10 cellular contexts compared by ENCODE assay signal in the genomic region with DNA sequence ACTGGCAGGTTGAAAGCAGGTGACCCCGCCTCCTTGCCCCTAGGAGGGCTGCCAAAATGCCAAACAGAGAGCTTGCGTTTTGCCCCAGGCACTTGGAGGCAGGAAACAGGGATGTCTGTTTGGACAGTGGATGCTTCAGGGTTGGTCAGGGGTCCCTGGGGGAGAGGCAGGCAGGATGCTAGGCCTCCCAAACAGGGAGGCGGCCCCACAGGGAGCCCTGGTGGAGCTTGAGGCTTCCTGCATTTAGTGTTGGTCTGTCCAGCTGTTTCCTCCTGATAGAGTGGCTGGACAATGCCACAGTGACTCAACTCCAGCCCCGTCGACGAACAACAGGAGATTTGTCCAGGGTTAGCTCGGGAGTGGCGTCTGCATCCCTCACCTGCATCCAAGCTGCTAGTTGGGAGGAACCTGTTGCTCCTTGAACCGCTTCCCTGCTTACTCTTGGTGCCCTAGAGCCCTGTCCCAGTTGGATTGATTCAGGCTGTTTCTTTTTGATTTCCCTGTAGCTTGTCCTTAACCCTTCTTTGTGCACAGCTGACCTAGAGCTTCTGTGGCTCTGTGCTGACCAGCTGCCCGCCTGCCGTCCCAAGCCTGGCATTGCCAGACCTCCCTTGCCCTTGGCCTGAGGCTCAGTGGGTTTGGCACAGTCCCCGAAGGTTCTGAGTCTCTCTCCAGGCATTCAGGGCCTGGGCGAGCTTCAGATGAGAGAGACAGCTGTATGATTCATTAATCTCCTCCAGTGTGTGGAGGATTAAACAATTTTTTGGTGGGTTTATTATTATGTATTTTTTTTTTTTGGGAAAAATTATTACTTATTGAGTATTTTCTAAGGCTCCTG. TPM values are rescaled to one million over a fixed set of nuclear protein-coding genes. Genes with fewer than 3 reads are reported as not detected.
DNase-seq lines count a peak whose midpoint lies in the region; ATAC-seq and TF ChIP-seq lines count a peak whose summit lies in the region.
"Had no signal": no experiment of that assay in that cellular context is flagged by ENCODE, and none has a peak within 500 bp of the region (broad histone marks: within the 10 kb centered on the region; RNA-seq: fewer than 3 reads in every experiment).

No MANE protein-coding gene starts in this region.

- peak overlapping the region in 1 of 3 donors; percentile 16 for H3K9ac ChIP-seq in skeletal muscle tissue (ENCODE audit: low read depth in 1 of 3, low read length in 3 of 3)

- peak overlapping the region in 3 of 5 donors; percentile 28 to 78 (median 63) for H3K27ac ChIP-seq in adrenal gland
- H3K27ac ChIP-seq in cardiac muscle cell, result no peak overlapping the region
- H3K27ac ChIP-seq in skeletal muscle tissue (ENCODE audit: low read depth, low read length), result peak overlapping the region; percentile 23

- H3K4me3 ChIP-seq in H7 (ENCODE audit: insufficient read depth, low read depth, low read length) (no peak overlapping the region), adrenal gland (no peak overlapping the region), cardiac muscle cell (no peak overlapping the region), skeletal muscle tissue (ENCODE audit: low read length in 3 of 3) (peak overlapping the region in 2 of 3 donors; percentile 35 to 41)

- no peaks in the 10 kb centered on the region for H3K9me3 ChIP-seq in adrenal gland (replicated peaks in 1 of 3)
- H3K9me3 ChIP-seq in cardiac muscle cell (ENCODE audit: low read depth), result no peaks in the 10 kb centered on the region
- H3K9me3 ChIP-seq in skeletal muscle tissue (ENCODE audit: control insufficient read depth in 3 of 3, low read length in 3 of 3), result peaks cover 0 to 2% (median 0%) of the 10 kb centered on the region in 3 donors

- H3K4me1 ChIP-seq in adrenal gland (replicated peaks in 1 of 2), result peaks cover 11 to 34% of the 10 kb centered on the region in 2 donors
- no peaks in the 10 kb centered on the region for H3K4me1 ChIP-seq in cardiac muscle cell (ENCODE audit: low read depth)
- peaks cover 33 to 36% (median 36%) of the 10 kb centered on the region in 3 donors for H3K4me1 ChIP-seq in skeletal muscle tissue (ENCODE audit: control insufficient read depth in 3 of 3, insufficient read depth in 3 of 3, low read length in 3 of 3)

- no peaks in the 10 kb centered on the region for H3K27me3 ChIP-seq in H7 (ENCODE audit: control insufficient read depth, insufficient read depth, low read length)
- no peaks in the 10 kb centered on the region for H3K27me3 ChIP-seq in adrenal gland
- H3K27me3 ChIP-seq in cardiac muscle cell, result no peaks in the 10 kb centered on the region
- no peaks in the 10 kb centered on the region for H3K27me3 ChIP-seq in skeletal muscle tissue (ENCODE audit: control insufficient read depth in 3 of 3, insufficient read depth in 3 of 3, low read length in 3 of 3)

- DNase-seq in H7 (peak; percentile 66), adrenal gland (peak; percentile 58 to 91 (median 83)), cardiac muscle cell (ENCODE audit: low read depth in 1 of 2, low spot score in 1 of 2) (peak in 1 of 2 donors; percentile 79), NCI-H524 (lab: John Stamatoyannopoulos, UW) (no peak), GM19240 (ENCODE audit: insufficient read length, low spot score) (no peak), GM10266 (ENCODE audit: extremely low spot score) (no peak)
- DNase-seq: activated T-cell treated with anti-CD3 and anti-CD28 coated beads, Interleukin-2, amount 50 U/mL, for 4 hours; stimulated activated CD4-positive, alpha-beta T cell treated with anti-CD3 and anti-CD28 coated beads, Interleukin-4, amount 100 ng/mL, for 1 hour had no signal

- 21 to 32% (median 21%) methylated on average over 8 to 13 of the region's 13 CpGs for WGBS in adrenal gland, 4 donors

- no peak for ATAC-seq in GM18873 (IDR thresholded peaks at IDR 0.05; ENCODE audit: low FRiP score, unreplicated experiment)
- ATAC-seq: activated T-cell treated with anti-CD3 and anti-CD28 coated beads, Interleukin-2, amount 50 U/mL, for 4 hours had no signal

- H3K36me3 ChIP-seq in H7 (replicated peaks; ENCODE audit: control insufficient read depth, insufficient read depth, low read length) (no peaks in the 10 kb centered on the region; the same call in 1 of the 2 replicates), adrenal gland (replicated peaks in 1 of 2) (no peaks in the 10 kb centered on the region), cardiac muscle cell (no peaks in the 10 kb centered on the region), skeletal muscle tissue (ENCODE audit: control insufficient read depth in 3 of 3, insufficient read depth in 3 of 3, low read length in 3 of 3) (no peaks in the 10 kb centered on the region)

- intact Hi-C loops in adrenal gland (cut with DNase I), result no loop called here

- TF ChIP-seq CTCF in adrenal gland (IDR thresholded peaks at IDR 0.05), result peak in 3 of 6 experiments; percentile 20 to 40 (median 36)
- peak; percentile 33 for TF ChIP-seq CTCF in cardiac muscle cell (IDR thresholded peaks at IDR 0.05; ENCODE audit: low read depth, low read length)
- TF ChIP-seq CTCF in GM10266 (IDR thresholded peaks at IDR 0.05; ENCODE audit: control insufficient read depth, insufficient read depth, low read depth, missing control alignments), result no peak

- TF ChIP-seq POLR2A in adrenal gland (IDR thresholded peaks at IDR 0.05), result no peak

RNA-seq across cellular contexts. Expression of a gene that starts 45.9 kb away (rescaled TPM):
- total RNA-seq in H7 (2014; rRNA removed; shearing (Covaris generic)), result 20.5 and 22.4 TPM in 2 replicates
- total RNA-seq in adrenal gland (10 to 100 TPM; 15.3 to 31.4 (median 27.3) TPM), cardiac muscle cell (153 and 199 TPM in 2 replicates), skeletal muscle tissue (66.3 TPM)
- polyA plus RNA-seq in adrenal gland (10 to 100 TPM; 12.4 to 18.1 (median 16.5) TPM), cardiac muscle cell (13.3 and 17.9 TPM in 2 replicates)

Comparison
In these comparisons a context has a peak if more than half of its experiments do, and no peak if none do; other contexts are left out.
1. DNase-seq: peak in H7 (single experiment) and adrenal gland (7 of 7); none in NCI-H524 (0 of 2), GM19240 (single experiment) and GM10266 (single experiment).
2. H3K4me3 ChIP-seq: peak in skeletal muscle tissue (2 of 3); none in H7 (single experiment), adrenal gland (0 of 4) and cardiac muscle cell (single experiment).